In the genomic region with DNA sequence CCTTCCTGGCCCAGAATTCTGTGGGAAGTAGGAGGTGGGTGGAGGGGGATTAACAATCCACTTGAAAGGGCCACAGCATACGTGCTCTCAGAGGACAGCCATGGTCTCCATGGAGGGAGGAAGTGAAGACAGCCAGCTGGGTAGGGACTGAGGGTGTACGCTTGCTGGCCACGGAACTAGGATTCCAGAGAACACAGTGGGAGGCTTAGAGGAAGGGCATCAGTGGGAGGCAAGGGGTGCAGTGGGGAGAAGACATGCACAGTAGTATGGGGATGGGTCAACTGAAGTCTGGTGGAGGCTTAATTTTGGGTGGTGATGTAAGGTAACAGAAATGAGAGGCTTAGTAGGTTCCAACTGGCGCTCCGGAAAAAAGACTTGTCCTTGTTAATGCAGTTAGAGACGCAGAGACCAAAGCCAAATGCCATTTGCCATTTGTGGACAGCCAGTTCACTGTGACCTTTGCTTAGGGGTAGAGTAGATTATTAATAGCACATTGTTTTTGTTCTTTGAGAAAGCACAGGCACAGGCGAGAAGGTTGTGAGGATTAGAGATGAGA, we compare ENCODE assay signal across 25 cellular contexts.
DNase-seq lines count a peak whose midpoint lies in the region; ATAC-seq and TF ChIP-seq lines count a peak whose summit lies in the region.
"Had no signal": no experiment of that assay in that cellular context is flagged by ENCODE, and none has a peak within 500 bp of the region (broad histone marks: within the 10 kb centered on the region; RNA-seq: fewer than 3 reads in every experiment).

No MANE protein-coding gene starts in this region.

- no peak overlapping the region for H3K4me3 Mint-ChIP-seq in nephron progenitor cell
- H3K4me3 Mint-ChIP-seq: activated naive CD8-positive, alpha-beta T cell treated with anti-CD3 and anti-CD28 coated beads, Interleukin-2, amount 10 ng/mL, durations not matched to agents 7 days and 5 days; brain; CD8-positive, alpha-beta T cell; WTC11 had no signal

- no peaks in the 10 kb centered on the region for H3K4me1 ChIP-seq in thyroid gland
- H3K4me1 ChIP-seq in SJCRH30: no peaks in the 10 kb centered on the region
- H3K4me1 ChIP-seq: HAP-1 had no signal

- peak; percentile 83 to 92 for ATAC-seq in left cardiac atrium
- ATAC-seq in GM19467 (IDR thresholded peaks at IDR 0.05; ENCODE audit: unreplicated experiment): no peak
- ATAC-seq: CD8-positive, alpha-beta T cell; WTC11 had no signal

- H3K4me3 ChIP-seq in coronary artery: peak overlapping the region; percentile 34
- H3K4me3 ChIP-seq in thyroid gland (replicated peaks in 1 of 3): no peak overlapping the region
- H3K4me3 ChIP-seq in SJCRH30: no peak overlapping the region
- H3K4me3 ChIP-seq: HAP-1, testis had no signal

- 49 to 56% methylated on average over 7 of the region's 7 CpGs for WGBS in thyroid gland, 2 donors

- peak overlapping the region; percentile 60 to 87 for H3K27ac ChIP-seq in coronary artery
- H3K27ac ChIP-seq in thyroid gland: peak overlapping the region; percentile 2 to 38 (median 21)
- no peak overlapping the region for H3K27ac ChIP-seq in SJCRH30
- H3K27ac ChIP-seq: neutrophil had no signal

- H3K36me3 ChIP-seq in thyroid gland (no peaks in the 10 kb centered on the region), SJCRH30 (no peaks in the 10 kb centered on the region)
- H3K36me3 ChIP-seq: HAP-1, neutrophil had no signal

- no peaks in the 10 kb centered on the region for H3K9me3 ChIP-seq in thyroid gland
- peaks cover 7% of the 10 kb centered on the region; the same call in 1 of the 2 replicates for H3K9me3 ChIP-seq in SJCRH30 (replicated peaks)
- H3K9me3 ChIP-seq: HAP-1, neutrophil, testis had no signal

- peaks cover 18% of the 10 kb centered on the region for H3K27me3 Mint-ChIP-seq in nephron progenitor cell (ENCODE audit: low read depth, poor library complexity)

- H3K9me3 Mint-ChIP-seq in nephron progenitor cell: peaks cover 19% of the 10 kb centered on the region
- H3K9me3 Mint-ChIP-seq: activated naive CD8-positive, alpha-beta T cell treated with anti-CD3 and anti-CD28 coated beads, Interleukin-2, amount 10 ng/mL, durations not matched to agents 7 days and 5 days; activated T-helper 2 cell treated with anti-CD3 and anti-CD28 coated beads, Interferon-gamma antibody, Interleukin-2, Interleukin-4, amounts not matched to agents 10 μg/mL and 5 μg/mL and 100 μg/mL, durations not matched to agents 14 hours and 24 hours and 36 hours; CD8-positive, alpha-beta T cell; WTC11 had no signal

- DNase-seq in coronary artery (ENCODE audit: low spot score) (no peak), left cardiac atrium (peak; percentile 25), nephron progenitor cell (no peak), thyroid gland (peak in 1 of 2 donors; percentile 3), SJCRH30 (no peak)
- DNase-seq in activated CD4-positive, alpha-beta T cell treated with anti-CD3 and anti-CD28 coated beads, Interleukin-2, amount 50 U/mL, for 4 hours: no peak
- DNase-seq: activated CD4-positive, alpha-beta T cell treated with anti-CD3 and anti-CD28 coated beads, Interleukin-2, amount 50 U/mL, for 48 hours; activated CD8-positive, alpha-beta memory T cell treated with anti-CD3 and anti-CD28 coated beads, Interleukin-2, amount 50 U/mL, for 48 hours; activated naive CD8-positive, alpha-beta T cell treated with anti-CD3 and anti-CD28 coated beads, Interleukin-2, amount 10 ng/mL, durations not matched to agents 7 days and 5 days; CD8-positive, alpha-beta T cell; cortex of kidney; DMS53; GF-D8; KG1; MV-4-11; NCI-H2171 treated with DMSO at 0.1 percent for 48 hours; NCI-H526 treated with DMSO at 0.1 percent for 48 hours; RPMI8226; testis had no signal

- H3K36me3 Mint-ChIP-seq in nephron progenitor cell (ENCODE audit: low read depth): no peaks in the 10 kb centered on the region
- H3K36me3 Mint-ChIP-seq: activated naive CD8-positive, alpha-beta T cell treated with anti-CD3 and anti-CD28 coated beads, Interleukin-2, amount 10 ng/mL, durations not matched to agents 7 days and 5 days; CD8-positive, alpha-beta T cell had no signal

- H3K27ac Mint-ChIP-seq in nephron progenitor cell: peak overlapping the region; percentile 16
- H3K27ac Mint-ChIP-seq: activated naive CD8-positive, alpha-beta T cell treated with anti-CD3 and anti-CD28 coated beads, Interleukin-2, amount 10 ng/mL, durations not matched to agents 7 days and 5 days; activated T-helper 2 cell treated with anti-CD3 and anti-CD28 coated beads, Interferon-gamma antibody, Interleukin-2, Interleukin-4, amounts not matched to agents 10 μg/mL and 5 μg/mL and 100 μg/mL, durations not matched to agents 14 hours and 24 hours and 36 hours; brain; CD8-positive, alpha-beta T cell; WTC11 had no signal

- intact Hi-C loops in left cardiac atrium (cut with DNase I): no loop called here
- intact Hi-C loops in thyroid gland (cut with DNase I): no loop called here

- H3K27me3 ChIP-seq in thyroid gland (no peaks in the 10 kb centered on the region), SJCRH30 (peaks cover 17% of the 10 kb centered on the region)
- H3K27me3 ChIP-seq: neutrophil, testis had no signal

- peaks cover 6% of the 10 kb centered on the region for H3K4me1 Mint-ChIP-seq in nephron progenitor cell

- TF ChIP-seq CTCF in coronary artery (IDR thresholded peaks at IDR 0.05) (no peak), nephron progenitor cell (IDR thresholded peaks at IDR 0.05) (no peak), thyroid gland (IDR thresholded peaks at IDR 0.05) (no peak)

- TF ChIP-seq POLR2A in thyroid gland (IDR thresholded peaks at IDR 0.05): no peak
